8 cellular contexts compared by ENCODE assay signal in genomic region chr2:48313036-48313877, GRCh38. TPM values are rescaled to one million over a fixed set of nuclear protein-coding genes. Genes with fewer than 3 reads are reported as not detected.
DNase-seq lines count a peak whose midpoint lies in the region; ATAC-seq lines count a peak whose summit lies in the region.

No MANE protein-coding gene starts in this region.

- H3K9me3 ChIP-seq in neuron (ENCODE audit: low read length): peaks cover 4% of the 10 kb centered on the region

- H3K4me1 ChIP-seq in neuron (ENCODE audit: insufficient read depth, low read length): peaks cover 10% of the 10 kb centered on the region

- no peak for DNase-seq in Jurkat, Clone E6-1 (ENCODE audit: low read depth, low spot score)
- no peak for DNase-seq in caudate nucleus (lab: John Stamatoyannopoulos, UW)
- DNase-seq in activated gamma-delta T cell (lab: John Stamatoyannopoulos, UW): no peak
- DNase-seq in activated CD8-positive, alpha-beta memory T cell treated with anti-CD3 and anti-CD28 coated beads, Interleukin-2, amount 50 U/mL, for 48 hours: no peak
- no peak for DNase-seq in globus pallidus (ENCODE audit: low spot score)

- no peaks in the 10 kb centered on the region for H3K27me3 ChIP-seq in neuron (ENCODE audit: insufficient read depth, low read length)

- peak overlapping the region; percentile 55 for H2AFZ ChIP-seq in neuron (ENCODE audit: low read depth, low read length)

- H3K36me3 ChIP-seq in neuron (ENCODE audit: insufficient read depth, low read length): no peaks in the 10 kb centered on the region

- peak overlapping the region; percentile 49 for H3K4me3 ChIP-seq in Jurkat, Clone E6-1 (ENCODE audit: low read length)
- peak overlapping the region; percentile 58 for H3K4me3 ChIP-seq in neuron (ENCODE audit: low read length)

- peak overlapping the region; percentile 97 for H3K27ac ChIP-seq in caudate nucleus (ENCODE audit: low read depth, low read length)

- ATAC-seq in GM18511 (IDR thresholded peaks at IDR 0.05; ENCODE audit: unreplicated experiment) (peak; percentile 13), HG03442 (IDR thresholded peaks at IDR 0.05; ENCODE audit: unreplicated experiment) (no peak)

RNA-seq across cellular contexts. Expression of gene FOXN2, which starts 1.2 kb away (rescaled TPM):
- 5.4 TPM for polyA plus RNA-seq in Jurkat, Clone E6-1 (2012; ENCODE audit: insufficient read depth, insufficient read length)
